ENCODE assay signal across 8 cellular contexts in the genomic region with DNA sequence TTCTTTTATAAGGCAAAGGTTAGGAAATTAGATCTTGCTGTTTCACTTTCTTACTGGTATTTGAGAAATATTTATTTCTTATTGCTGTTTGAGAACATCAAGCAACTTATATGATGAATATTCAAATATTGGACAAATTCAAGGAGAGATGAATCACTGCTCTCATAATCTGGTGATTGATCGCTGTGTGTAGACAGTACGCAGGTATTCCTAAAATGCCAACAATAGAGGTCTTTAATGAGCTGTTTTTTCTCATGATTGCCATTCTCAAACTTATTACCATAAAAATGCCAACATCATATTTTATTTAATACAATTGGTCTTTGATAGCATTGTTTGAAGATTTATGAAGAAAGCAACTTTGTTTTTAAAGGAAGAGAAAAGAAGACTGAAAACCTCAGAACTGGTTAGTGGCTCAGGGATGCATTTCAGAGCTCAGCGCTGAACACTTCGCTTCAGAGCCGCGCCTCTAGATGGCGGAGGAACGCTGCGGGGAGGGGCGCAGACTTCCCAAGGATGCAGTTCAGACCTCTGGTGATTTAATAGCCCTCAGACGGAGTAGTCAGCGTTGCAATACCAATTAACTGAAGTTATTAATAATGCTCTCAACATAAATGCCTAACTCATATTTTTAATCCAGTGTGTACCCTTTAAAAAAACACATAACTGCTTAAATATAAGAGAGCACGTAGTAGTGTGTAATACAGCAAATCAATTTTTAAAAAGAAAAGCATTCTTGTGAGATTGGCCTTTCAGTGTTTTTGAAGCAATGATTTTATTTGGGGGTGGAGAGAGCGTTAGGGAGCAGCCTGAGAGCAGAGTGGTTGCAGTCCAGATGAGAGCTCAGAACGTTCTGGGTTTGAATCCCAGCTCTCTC. TPM values are rescaled to one million over a fixed set of nuclear protein-coding genes. Genes with fewer than 3 reads are reported as not detected.
DNase-seq lines count a peak whose midpoint lies in the region; ATAC-seq and TF ChIP-seq lines count a peak whose summit lies in the region.

No MANE protein-coding gene starts in this region.

- H3K9me3 ChIP-seq in endodermal cell (ENCODE audit: control insufficient read depth, low read length) (no peaks in the 10 kb centered on the region), gastrocnemius medialis (no peaks in the 10 kb centered on the region)

- H3K9ac ChIP-seq in endodermal cell (ENCODE audit: extremely low read depth, low read length, poor library complexity, severe bottlenecking) = no peak overlapping the region

- no peak overlapping the region for H3K27ac Mint-ChIP-seq in endodermal cell

- H3K4me1 Mint-ChIP-seq in endodermal cell = peaks cover 13% of the 10 kb centered on the region

- H3K36me3 Mint-ChIP-seq in endodermal cell (ENCODE audit: low read depth) = no peaks in the 10 kb centered on the region

- TF ChIP-seq POLR2A in gastrocnemius medialis (IDR thresholded peaks at IDR 0.05) = no peak

- H3K27me3 ChIP-seq in H7 (ENCODE audit: control insufficient read depth, insufficient read depth, low read length) (no peaks in the 10 kb centered on the region), endodermal cell (ENCODE audit: control insufficient read depth, insufficient read depth, low read length, poor library complexity, severe bottlenecking) (no peaks in the 10 kb centered on the region), gastrocnemius medialis (no peaks in the 10 kb centered on the region)

- H3K27me3 Mint-ChIP-seq in endodermal cell (ENCODE audit: insufficient read depth) = no peaks in the 10 kb centered on the region

- no peaks in the 10 kb centered on the region for H3K36me3 ChIP-seq in H7 (replicated peaks; ENCODE audit: control insufficient read depth, insufficient read depth, low read length)
- no peaks in the 10 kb centered on the region for H3K36me3 ChIP-seq in endodermal cell (ENCODE audit: control insufficient read depth, insufficient read depth, low read length)
- no peaks in the 10 kb centered on the region for H3K36me3 ChIP-seq in gastrocnemius medialis

- TF ChIP-seq CTCF in endodermal cell (conservative IDR thresholded peaks at IDR 0.05) (peak; percentile 87), gastrocnemius medialis (IDR thresholded peaks at IDR 0.05 in 4 of 5, conservative IDR thresholded peaks at IDR 0.05 in 1 of 5) (peak in 2 of 5 experiments; percentile 29 to 41)

- 38 to 43% methylated on average over 10 to 15 of the region's 15 CpGs for WGBS in endodermal cell (ENCODE audit: insufficient coverage in 1 of 2, insufficient read length in 1 of 2), 2 experiments

- no peaks in the 10 kb centered on the region for H3K9me3 Mint-ChIP-seq in endodermal cell

- H3K27ac ChIP-seq in endodermal cell (ENCODE audit: low read depth, low read length) = no peak overlapping the region
- no peak overlapping the region for H3K27ac ChIP-seq in gastrocnemius medialis

- peak; percentile 10 for DNase-seq in EH (ENCODE audit: low read depth)
- DNase-seq in H7 = peak; percentile 16
- DNase-seq in NCI-H82 (lab: John Stamatoyannopoulos, UW) = peak; percentile 85
- peak; percentile 86 for DNase-seq in endodermal cell
- peak; percentile 47 for DNase-seq in midbrain (lab: John Stamatoyannopoulos, UW)
- no peak for DNase-seq in gastrocnemius medialis
- no peak for DNase-seq in T-helper 9 cell

- no peaks in the 10 kb centered on the region for H3K4me1 ChIP-seq in endodermal cell (ENCODE audit: control insufficient read depth, insufficient read depth, low read length)
- H3K4me1 ChIP-seq in gastrocnemius medialis = no peaks in the 10 kb centered on the region

- no peak overlapping the region for H3K4me3 ChIP-seq in H7 (ENCODE audit: insufficient read depth, low read depth, low read length)
- H3K4me3 ChIP-seq in endodermal cell (ENCODE audit: low read length) = no peak overlapping the region
- H3K4me3 ChIP-seq in gastrocnemius medialis = no peak overlapping the region

- in situ Hi-C loops in gastrocnemius medialis (cut with MboI; ENCODE audit: low sequenced_read_pairs in 4 of 4) = no loop called here

- ATAC-seq in gastrocnemius medialis (no peak), GM21447 (IDR thresholded peaks at IDR 0.05; ENCODE audit: unreplicated experiment) (no peak)

- H3K4me3 Mint-ChIP-seq in endodermal cell = no peak overlapping the region

- intact Hi-C loops in gastrocnemius medialis (cut with DNase I; ENCODE audit: low total_unique reads) = no loop called here

RNA-seq across cellular contexts. Expression of a gene that starts 38.5 kb away (rescaled TPM):
- under 0.01 TPM in 1 of 2 replicates, not detected in the other for total RNA-seq in H7 (2014; rRNA removed; shearing (Covaris generic))
- not detected for total RNA-seq in endodermal cell
- polyA plus RNA-seq in endodermal cell (2013, experiment 1 of 2) = not detected
- not detected for polyA plus RNA-seq in endodermal cell (2013, experiment 2 of 2)
- 10 to 100 TPM; 13.5 to 24.5 (median 16.2) TPM for total RNA-seq in gastrocnemius medialis

Comparison
In these comparisons a context has a peak if more than half of its experiments do, and no peak if none do; other contexts are left out.
1. DNase-seq: peak in EH (single experiment), H7 (single experiment), NCI-H82 (single experiment), endodermal cell (single experiment) and midbrain (single experiment); none in gastrocnemius medialis (0 of 2) and T-helper 9 cell (single experiment).
2. RNA of a gene that starts 38.5 kb away (total RNA-seq): 13.5 to 24.5 TPM in gastrocnemius medialis; under 0.01 TPM in H7 and not detected in endodermal cell; every median in the first group is over 10 times any median in the second.